In the genomic region with DNA sequence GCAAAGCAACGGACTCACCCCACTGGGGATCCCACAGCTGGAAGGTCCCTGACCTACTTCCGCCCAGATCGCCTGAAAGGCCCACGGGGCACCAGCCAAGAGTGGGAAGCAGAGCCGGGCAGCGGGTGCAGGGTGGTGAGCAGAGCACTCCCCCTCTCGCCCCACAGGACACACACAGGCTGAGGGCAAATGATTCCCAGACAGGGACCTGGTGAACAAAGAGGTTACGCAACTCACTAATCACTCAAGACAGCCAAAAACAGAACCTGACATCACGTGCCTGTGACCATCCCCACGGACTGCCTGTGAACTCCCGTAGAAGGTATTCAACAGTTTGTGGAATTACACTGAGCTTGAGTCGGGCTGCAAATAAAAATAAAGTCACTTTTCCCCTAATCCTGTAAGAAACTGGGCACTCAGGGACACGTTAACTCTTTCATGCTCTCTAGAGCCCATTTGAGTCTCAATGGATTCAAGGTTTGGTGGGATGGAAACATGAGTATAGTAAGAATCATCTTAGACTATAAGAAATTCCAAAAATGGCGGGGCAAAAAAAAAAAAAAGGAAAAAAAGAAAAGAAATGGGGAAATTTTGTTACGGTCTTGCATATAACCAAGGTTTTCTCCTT, we compare ENCODE assay signal across 12 cellular contexts.
A peak's percentile ranks its signal among the peaks of the same experiment; 100 is the strongest.
DNase-seq lines count a peak whose midpoint lies in the region; ATAC-seq and TF ChIP-seq lines count a peak whose summit lies in the region.
"Had no signal": no experiment of that assay in that cellular context is flagged by ENCODE, and none has a peak within 500 bp of the region (broad histone marks: within the 10 kb centered on the region; RNA-seq: fewer than 3 reads in every experiment).

No MANE protein-coding gene starts in this region.

- no peak overlapping the region for H3K14ac ChIP-seq in IMR-90 (replicated peaks; ENCODE audit: low read depth, low read length)

- H3K27me3 Mint-ChIP-seq in progenitor cell of endocrine pancreas = no peaks in the 10 kb centered on the region

- H3K27ac ChIP-seq in IMR-90 (ENCODE audit: insufficient read depth, low read length) (no peak overlapping the region), brain microvascular endothelial cell (peak overlapping the region; percentile 29)
- H3K27ac ChIP-seq: adrenal gland had no signal

- in situ Hi-C loops in IMR-90 (cut with MboI; ENCODE audit: low sequenced_read_pairs) = no loop called here
- in situ Hi-C loops in brain microvascular endothelial cell (cut with HindIII; ENCODE audit: low pct_ligation_motif_present, low sequenced_read_pairs) = no loop called here

- no peak for TF ChIP-seq RAD21 in IMR-90 (IDR thresholded peaks at IDR 0.05; ENCODE audit: low read length)

- H3K27me3 ChIP-seq in IMR-90 (ENCODE audit: control insufficient read depth, insufficient read depth, low read length) (no peaks in the 10 kb centered on the region), brain microvascular endothelial cell (replicated peaks) (no peaks in the 10 kb centered on the region)
- H3K27me3 ChIP-seq: adrenal gland had no signal

- no peak overlapping the region for H2BK120ac ChIP-seq in IMR-90 (ENCODE audit: low read depth, low read length)

- intact Hi-C loops in IMR-90 (cut with micrococcal nuclease) = no loop called here

- H4K20me1 ChIP-seq in IMR-90 (ENCODE audit: insufficient read depth, low read length) = no peaks in the 10 kb centered on the region; the same call in none of the 2 replicates

- H3K18ac ChIP-seq in IMR-90 (ENCODE audit: low read depth, low read length) = no peak overlapping the region

- H3K27ac Mint-ChIP-seq in progenitor cell of endocrine pancreas = no peak overlapping the region
- H3K27ac Mint-ChIP-seq: activated CD8-positive, alpha-beta T cell treated with anti-CD3 and anti-CD28 coated beads for 36 hours; naive B cell had no signal

- CTCF ChIA-PET in IMR-90 (lab: Yijun Ruan, JAX) = no interaction called here

- TF ChIP-seq POLR2A in IMR-90 (IDR thresholded peaks at IDR 0.05; ENCODE audit: low read depth, low read length) = no peak

- H3K36me3 Mint-ChIP-seq in progenitor cell of endocrine pancreas (ENCODE audit: insufficient read depth) = no peaks in the 10 kb centered on the region
- H3K36me3 Mint-ChIP-seq: naive B cell had no signal

- peak overlapping the region; percentile 45; the same call in 1 of the 2 replicates for H2AK5ac ChIP-seq in IMR-90 (ENCODE audit: low read depth, low read length)

- WGBS in IMR-90 (ENCODE audit: extremely low coverage in 2 of 2, insufficient read length in 1 of 2), 2 experiments = 82% methylated on average over 2 of the region's 15 CpGs; no CpG with 5 or more reads in 1 of the 2 experiments

- no peak overlapping the region for H2AFZ ChIP-seq in IMR-90 (replicated peaks; ENCODE audit: low read length, poor library complexity)

- no peaks in the 10 kb centered on the region for H3K9me3 ChIP-seq in IMR-90 (ENCODE audit: control insufficient read depth, insufficient read depth, low read length)
- H3K9me3 ChIP-seq: adrenal gland had no signal

- H3K56ac ChIP-seq in IMR-90 (ENCODE audit: extremely low read depth, insufficient read depth, low read length) = no peak overlapping the region

- 0 out of 2 replicates have a peak overlapping the region, but pooled peaks have one; percentile 46 for H4K5ac ChIP-seq in IMR-90 (ENCODE audit: low read depth, low read length)

- POLR2A ChIA-PET in IMR-90 (lab: Charles Lee; ENCODE audit: unreplicated experiment) = no interaction called here

- H3K9me1 ChIP-seq in IMR-90 (ENCODE audit: insufficient read depth, low read length) = peaks cover 18% of the 10 kb centered on the region

- H3K79me1 ChIP-seq in IMR-90 (ENCODE audit: low read depth in 1 of 2, low read length in 2 of 2) = peaks cover 22 to 75% of the 10 kb centered on the region in 2 experiments; a peak in 3 of 4 replicates

- H3K36me3 ChIP-seq in IMR-90 (ENCODE audit: control insufficient read depth, insufficient read depth, low read length) (no peaks in the 10 kb centered on the region), brain microvascular endothelial cell (replicated peaks) (no peaks in the 10 kb centered on the region)
- H3K36me3 ChIP-seq: adrenal gland had no signal

- no peak overlapping the region; the same call in 1 of the 2 replicates for H4K91ac ChIP-seq in IMR-90 (ENCODE audit: insufficient read depth, low read depth, low read length)

- H3K4ac ChIP-seq in IMR-90 (ENCODE audit: low read depth, low read length) = no peak overlapping the region

- peaks cover 61% of the 10 kb centered on the region for H3K4me1 Mint-ChIP-seq in progenitor cell of endocrine pancreas (ENCODE audit: low read depth)
- H3K4me1 Mint-ChIP-seq: naive B cell had no signal

- H3K23ac ChIP-seq in IMR-90 (ENCODE audit: low read depth, low read length) = 0 out of 2 replicates have a peak overlapping the region, but pooled peaks have one; percentile 60

- no peak overlapping the region for H3K4me2 ChIP-seq in IMR-90 (ENCODE audit: low read depth, low read length)

- H3K9me3 Mint-ChIP-seq in progenitor cell of endocrine pancreas (ENCODE audit: low read depth) = no peaks in the 10 kb centered on the region
- H3K9me3 Mint-ChIP-seq: activated CD8-positive, alpha-beta T cell treated with anti-CD3 and anti-CD28 coated beads for 36 hours had no signal

- no peak overlapping the region for H2BK15ac ChIP-seq in IMR-90 (ENCODE audit: low read depth, low read length)

- TF ChIP-seq CTCF in IMR-90 (conservative IDR thresholded peaks at IDR 0.05; ENCODE audit: low read depth, low read length) (no peak), brain microvascular endothelial cell (IDR thresholded peaks at IDR 0.05; ENCODE audit: low read depth, low read length, missing control alignments) (no peak), progenitor cell of endocrine pancreas (IDR thresholded peaks at IDR 0.05; ENCODE audit: unreplicated experiment) (no peak)

- dilution Hi-C loops in IMR-90 (cut with HindIII; ENCODE audit: low sequenced_read_pairs, unreplicated experiment) = no loop called here

- BruUV-seq in IMR-90 (replicated peaks; lab: Mats Ljungman, UMichigan) = no TSS peak

- no peak overlapping the region; the same call in 1 of the 2 replicates for H2BK20ac ChIP-seq in IMR-90 (ENCODE audit: low read depth, low read length)

- H4K8ac ChIP-seq in IMR-90 (ENCODE audit: low read depth in 2 of 2, low read length in 2 of 2) = no peak overlapping the region; a peak in 1 of 4 replicates

- H3K9ac ChIP-seq in IMR-90 (ENCODE audit: low read depth, low read length) = no peak overlapping the region

- no peak overlapping the region for H2AK9ac ChIP-seq in IMR-90 (replicated peaks; ENCODE audit: low read depth, low read length, poor library complexity)

- H3K4me1 ChIP-seq in IMR-90 (ENCODE audit: control insufficient read depth, insufficient read depth, low read length) = peaks cover 19% of the 10 kb centered on the region
- H3K4me1 ChIP-seq: adrenal gland had no signal

- H3K4me3 Mint-ChIP-seq in progenitor cell of endocrine pancreas (ENCODE audit: low read depth) = no peak overlapping the region
- H3K4me3 Mint-ChIP-seq: activated CD8-positive, alpha-beta T cell treated with anti-CD3 and anti-CD28 coated beads for 36 hours; naive B cell had no signal

- no peak overlapping the region for H2BK5ac ChIP-seq in IMR-90 (ENCODE audit: low read depth, low read length, poor library complexity, severe bottlenecking)

- ATAC-seq in IMR-90 (ENCODE audit: low read depth) (no peak), HG02885 (IDR thresholded peaks at IDR 0.05; ENCODE audit: poor library complexity, unreplicated experiment) (no peak)
- ATAC-seq: activated CD8-positive, alpha-beta T cell treated with anti-CD3 and anti-CD28 coated beads for 36 hours had no signal

- peak; percentile 43 for DNase-seq in AG08395 (ENCODE audit: low spot score)
- no peak for DNase-seq in IMR-90
- no peak for DNase-seq in brain microvascular endothelial cell
- peak; percentile 51 for DNase-seq in medulla oblongata (ENCODE audit: extremely low spot score)
- no peak for DNase-seq in occipital lobe (lab: John Stamatoyannopoulos, UW)
- DNase-seq in NCI-H146 treated with DMSO at 0.1 percent for 48 hours (lab: John Stamatoyannopoulos, UW; ENCODE audit: unreplicated experiment) = no peak
- DNase-seq in progenitor cell of endocrine pancreas (ENCODE audit: low spot score, unreplicated experiment) = no peak
- DNase-seq: activated CD8-positive, alpha-beta T cell treated with anti-CD3 and anti-CD28 coated beads for 36 hours; adrenal gland; naive B cell; NCI-H1436 had no signal

- H3K4me3 ChIP-seq in IMR-90 (ENCODE audit: insufficient read depth, low read depth, low read length) (no peak overlapping the region), brain microvascular endothelial cell (ENCODE audit: low read depth, low read length) (no peak overlapping the region)
- H3K4me3 ChIP-seq: adrenal gland had no signal

TF ChIP-seq in IMR-90, 13 proteins besides CTCF, POLR2A, EP300 and RAD21:
- no peak for TF ChIP-seq CHD1 (IDR thresholded peaks at IDR 0.05; ENCODE audit: low read depth, low read length)
- TF ChIP-seq NFE2L2 (IDR thresholded peaks at IDR 0.05; ENCODE audit: low read depth, low read length) = no peak
- TF ChIP-seq MAFK (IDR thresholded peaks at IDR 0.05; ENCODE audit: low read depth, low read length) = no peak
- no peak for TF ChIP-seq MXI1 (IDR thresholded peaks at IDR 0.05; ENCODE audit: borderline replicate concordance, low read depth, low read length)
- no peak for TF ChIP-seq RCOR1 (IDR thresholded peaks at IDR 0.05; ENCODE audit: insufficient replicate concordance, low read length)
- TF ChIP-seq CEBPB (IDR thresholded peaks at IDR 0.05; ENCODE audit: low read depth, low read length) = peak; percentile 89

Comparison
In these comparisons a context has a peak if more than half of its experiments do, and no peak if none do; other contexts are left out.
1. DNase-seq: peak in AG08395 (single experiment) and medulla oblongata (single experiment); none in IMR-90 (single experiment), brain microvascular endothelial cell (single experiment), occipital lobe (single experiment), NCI-H146 treated with DMSO at 0.1 percent for 48 hours (single experiment) and progenitor cell of endocrine pancreas (single experiment).